Comparison of ENCODE assay signal across 8 cellular contexts in genomic region chr2:105798595-105798994, GRCh38. TPM values are rescaled to one million over a fixed set of nuclear protein-coding genes. Genes with fewer than 3 reads are reported as not detected.
DNase-seq lines count a peak whose midpoint lies in the region; ATAC-seq, FAIRE-seq and TF ChIP-seq lines count a peak whose summit lies in the region.

No MANE protein-coding gene starts in this region.

- no peak overlapping the region for H3K4me3 ChIP-seq in pancreas

- H3K9me3 ChIP-seq in KOPT-K1 (ENCODE audit: insufficient read depth, low read length, poor library complexity, severe bottlenecking) = no peaks in the 10 kb centered on the region
- no peaks in the 10 kb centered on the region for H3K9me3 ChIP-seq in pancreas

- no peaks in the 10 kb centered on the region for H3K9me3 Mint-ChIP-seq in activated CD4-positive, alpha-beta T cell treated with anti-CD3 and anti-CD28 coated beads for 36 hours (ENCODE audit: low read depth)
- H3K9me3 Mint-ChIP-seq in activated naive CD4-positive, alpha-beta T cell treated with anti-CD3 and anti-CD28 coated beads, Interleukin-2, amount 50 U/mL, for 24 hours = no peaks in the 10 kb centered on the region

- peak; percentile 74 for DNase-seq in activated CD4-positive, alpha-beta T cell treated with anti-CD3 and anti-CD28 coated beads for 36 hours
- no peak for DNase-seq in activated CD4-positive, alpha-beta T cell treated with anti-CD3 and anti-CD28 coated beads, Interleukin-2, amount 50 U/mL, for 48 hours
- peak; percentile 20 to 74 (median 49) for DNase-seq in stimulated activated naive CD4-positive, alpha-beta T cell (lab: John Stamatoyannopoulos, UW)
- no peak for DNase-seq in pancreas
- DNase-seq in GM12891 (ENCODE audit: insufficient read length, low spot score) = no peak
- no peak for DNase-seq in GOT3 (lab: John Stamatoyannopoulos, UW)

- no peaks in the 10 kb centered on the region for H3K27me3 ChIP-seq in pancreas

- CTCF ChIA-PET in activated CD4-positive, alpha-beta T cell treated with anti-CD3 and anti-CD28 coated beads for 36 hours (lab: Charles Lee) = interaction anchor here (0.7 to 2.8 kb wide), 17 partner anchors 11 to 466 kb away, joined by 3 to 15 read pairs (median 4); no protein-coding TSS in a partner anchor

- TF ChIP-seq POLR2A in GM12891 (IDR thresholded peaks at IDR 0.05; ENCODE audit: low read depth, low read length) = no peak

- peaks cover 7 to 28% (median 12%) of the 10 kb centered on the region in 3 donors for H3K4me1 ChIP-seq in pancreas

- H3K27ac ChIP-seq in KOPT-K1 (ENCODE audit: low read depth, low read length, poor library complexity, severe bottlenecking) (peak overlapping the region; percentile 93), pancreas (peak overlapping the region in 1 of 4 donors; percentile 48)

- no peak for FAIRE-seq in pancreas (lab: Jason Lieb, UNC)
- no peak for FAIRE-seq in GM12891 (lab: Jason Lieb, UNC)

- no peak for TF ChIP-seq CTCF in pancreas (IDR thresholded peaks at IDR 0.05)

- no peaks in the 10 kb centered on the region for H3K27me3 Mint-ChIP-seq in activated CD4-positive, alpha-beta T cell treated with anti-CD3 and anti-CD28 coated beads for 36 hours
- no peaks in the 10 kb centered on the region for H3K27me3 Mint-ChIP-seq in activated naive CD4-positive, alpha-beta T cell treated with anti-CD3 and anti-CD28 coated beads, Interleukin-2, amount 50 U/mL, for 24 hours

- H3K36me3 ChIP-seq in KOPT-K1 (ENCODE audit: insufficient read depth, low read length) (peaks cover 4% of the 10 kb centered on the region; the same call in 1 of the 2 replicates), pancreas (no peaks in the 10 kb centered on the region)

- H3K4me1 Mint-ChIP-seq in activated CD4-positive, alpha-beta T cell treated with anti-CD3 and anti-CD28 coated beads for 36 hours = peaks cover 96% of the 10 kb centered on the region
- peaks cover 92% of the 10 kb centered on the region for H3K4me1 Mint-ChIP-seq in activated naive CD4-positive, alpha-beta T cell treated with anti-CD3 and anti-CD28 coated beads, Interleukin-2, amount 50 U/mL, for 24 hours

- POLR2A ChIA-PET in activated CD4-positive, alpha-beta T cell treated with anti-CD3 and anti-CD28 coated beads for 36 hours (lab: Charles Lee) = interaction anchor here (0.6 to 4.8 kb wide), 8 partner anchors 10 to 764 kb away, joined by 3 to 33 read pairs (median 4); no protein-coding TSS in a partner anchor

- H3K4me3 Mint-ChIP-seq in activated CD4-positive, alpha-beta T cell treated with anti-CD3 and anti-CD28 coated beads for 36 hours = peak overlapping the region; percentile 64
- peak overlapping the region; percentile 83 for H3K4me3 Mint-ChIP-seq in activated naive CD4-positive, alpha-beta T cell treated with anti-CD3 and anti-CD28 coated beads, Interleukin-2, amount 50 U/mL, for 24 hours

- peak overlapping the region; percentile 94 for H3K27ac Mint-ChIP-seq in activated CD4-positive, alpha-beta T cell treated with anti-CD3 and anti-CD28 coated beads for 36 hours
- H3K27ac Mint-ChIP-seq in activated naive CD4-positive, alpha-beta T cell treated with anti-CD3 and anti-CD28 coated beads, Interleukin-2, amount 50 U/mL, for 24 hours = peak overlapping the region; percentile 96

- intact Hi-C loops in activated CD4-positive, alpha-beta T cell treated with anti-CD3 and anti-CD28 coated beads for 36 hours (cut with DNase I, micrococcal nuclease) = loop anchor here (1.0 to 5.0 kb wide), 5 partner anchors 39 to 394 kb away; partner anchors contain the start of gene UXS1 (in 1 of the 2)
- intact Hi-C loops in pancreas (cut with DNase I) = no loop called here

- H3K36me3 Mint-ChIP-seq in activated CD4-positive, alpha-beta T cell treated with anti-CD3 and anti-CD28 coated beads for 36 hours (ENCODE audit: low read depth) = peaks cover 38% of the 10 kb centered on the region
- peaks cover 12% of the 10 kb centered on the region for H3K36me3 Mint-ChIP-seq in activated naive CD4-positive, alpha-beta T cell treated with anti-CD3 and anti-CD28 coated beads, Interleukin-2, amount 50 U/mL, for 24 hours

- peak; percentile 6 for ATAC-seq in activated CD4-positive, alpha-beta T cell treated with anti-CD3 and anti-CD28 coated beads for 36 hours
- no peak for ATAC-seq in pancreas

- 81 to 86% methylated on average over 2 of the region's 2 CpGs for WGBS in pancreas, 2 donors

TF ChIP-seq in GM12891, 5 proteins besides CTCF, POLR2A, EP300 and RAD21:
- TF ChIP-seq SPI1 (IDR thresholded peaks at IDR 0.05; ENCODE audit: low read depth, low read length) (no peak), TAF1 (IDR thresholded peaks at IDR 0.05; ENCODE audit: low read depth, low read length) (no peak; the same call in 1 of the 2 replicates), POLR2AphosphoS5 (IDR thresholded peaks at IDR 0.05; ENCODE audit: low read depth, low read length) (no peak), POU2F2 (IDR thresholded peaks at IDR 0.05; ENCODE audit: low read depth, low read length) (no peak), PAX5 (IDR thresholded peaks at IDR 0.05; ENCODE audit: insufficient read depth, low read length, severe bottlenecking) (no peak)

RNA-seq across cellular contexts. Expression of gene NCK2, which starts 53.9 kb away (rescaled TPM):
- 10 to 100 TPM; 84.7 to 87.5 TPM for total RNA-seq in activated CD4-positive, alpha-beta T cell treated with anti-CD3 and anti-CD28 coated beads for 36 hours
- 10 to 100 TPM; 30.8 to 57.6 (median 31.4) TPM for total RNA-seq in pancreas
- polyA plus RNA-seq in pancreas = 10 to 100 TPM; 28.4 to 29.9 TPM
- 28.9 TPM for polyA plus RNA-seq in GM12891 (2012; ENCODE audit: low read depth, missing spikeins)

Comparison
In these comparisons a context has a peak if more than half of its experiments do, and no peak if none do; other contexts are left out.
1. DNase-seq: peak in activated CD4-positive, alpha-beta T cell treated with anti-CD3 and anti-CD28 coated beads for 36 hours (single experiment) and stimulated activated naive CD4-positive, alpha-beta T cell (6 of 6); none in activated CD4-positive, alpha-beta T cell treated with anti-CD3 and anti-CD28 coated beads, Interleukin-2, amount 50 U/mL, for 48 hours (0 of 2), pancreas (0 of 6), GM12891 (single experiment) and GOT3 (single experiment).
2. intact Hi-C loops: an anchor here in activated CD4-positive, alpha-beta T cell treated with anti-CD3 and anti-CD28 coated beads for 36 hours (1.0 to 5.0 kb wide); none called in pancreas.